ENCODE assay signal across 27 cellular contexts in the genomic region with DNA sequence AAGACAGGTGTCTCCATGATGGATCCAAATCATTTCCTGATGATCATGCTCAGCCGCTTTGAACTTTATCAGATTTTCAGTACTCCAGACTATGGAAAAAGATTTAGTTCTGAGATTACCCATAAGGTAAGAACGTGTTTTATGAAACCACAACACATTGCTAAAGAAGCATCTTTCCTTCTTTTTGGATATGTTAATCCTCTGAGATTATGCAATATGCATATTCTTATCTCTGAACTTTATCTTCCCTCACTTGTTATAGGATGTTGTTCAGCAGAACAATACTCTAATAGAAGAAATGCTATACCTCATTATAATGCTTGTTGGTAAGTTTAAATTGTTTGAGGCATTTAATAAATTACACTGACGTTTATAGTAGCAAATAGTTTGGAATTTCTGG.
"Had no signal": no experiment of that assay in that cellular context is flagged by ENCODE, and none has a peak within 500 bp of the region (broad histone marks: within the 10 kb centered on the region; RNA-seq: fewer than 3 reads in every experiment).

No MANE protein-coding gene starts in this region.

- H3K27ac ChIP-seq: colonic mucosa, esophagus muscularis mucosa, foreskin keratinocyte, gastroesophageal sphincter, heart left ventricle, hepatocyte, neural progenitor cell, parathyroid adenoma, prostate gland, right atrium auricular region, sigmoid colon, thoracic aorta, tibial nerve had no signal

- H2AFZ ChIP-seq: hepatocyte, neural progenitor cell, parathyroid adenoma had no signal

- H3K4me1 ChIP-seq: colonic mucosa, esophagus muscularis mucosa, foreskin keratinocyte, gastroesophageal sphincter, neural progenitor cell, parathyroid adenoma, prostate gland, right atrium auricular region, sigmoid colon, tibial nerve had no signal

- H3K4me3 ChIP-seq: colonic mucosa, esophagus muscularis mucosa, gastroesophageal sphincter, heart left ventricle, hepatocyte, neural progenitor cell, prostate gland, right atrium auricular region, sigmoid colon, thoracic aorta, tibial nerve, upper lobe of left lung had no signal

- H3K4me3 Mint-ChIP-seq: dendritic cell treated with granulocyte-macrophage colony-stimulating factor and Interleukin-4, amounts not matched to agents 40 ng/mL and 50 ng/mL, for 4 days; naive thymus-derived CD4-positive, alpha-beta T cell; nephron; neural progenitor cell; stimulated activated naive B cell treated with anti-CD40 and anti-IgM and Interleukin-4, amounts not matched to agents 10 μg/mL and 1 μg/mL and 100 μg/mL, for 72 hours; stimulated activated naive CD8-positive, alpha-beta T cell treated with anti-CD3 and anti-CD28 coated beads, Interleukin-15, Interleukin-2, amounts not matched to agents 100 ng/mL and 50 ng/mL, for 24 hours had no signal

- H3K27me3 Mint-ChIP-seq: dendritic cell treated with granulocyte-macrophage colony-stimulating factor and Interleukin-4, amounts not matched to agents 40 ng/mL and 50 ng/mL, for 4 days; naive thymus-derived CD4-positive, alpha-beta T cell; stimulated activated naive B cell treated with anti-CD40 and anti-IgM and Interleukin-4, amounts not matched to agents 10 μg/mL and 1 μg/mL and 100 μg/mL, for 72 hours; stimulated activated naive CD8-positive, alpha-beta T cell treated with anti-CD3 and anti-CD28 coated beads, Interleukin-15, Interleukin-2, amounts not matched to agents 100 ng/mL and 50 ng/mL, for 24 hours had no signal

- H3K9me3 ChIP-seq: colonic mucosa, esophagus muscularis mucosa, gastroesophageal sphincter, heart left ventricle, prostate gland, right atrium auricular region, sigmoid colon, thoracic aorta, tibial nerve, upper lobe of left lung had no signal

- H3K27me3 ChIP-seq: colonic mucosa, esophagus muscularis mucosa, foreskin keratinocyte, gastroesophageal sphincter, heart left ventricle, hepatocyte, neural progenitor cell, right atrium auricular region, sigmoid colon, tibial nerve, upper lobe of left lung had no signal

- H3K27ac Mint-ChIP-seq: dendritic cell treated with granulocyte-macrophage colony-stimulating factor and Interleukin-4, amounts not matched to agents 40 ng/mL and 50 ng/mL, for 4 days; nephron; neural progenitor cell; stimulated activated naive B cell treated with anti-CD40 and anti-IgM and Interleukin-4, amounts not matched to agents 10 μg/mL and 1 μg/mL and 100 μg/mL, for 72 hours; stimulated activated naive CD8-positive, alpha-beta T cell treated with anti-CD3 and anti-CD28 coated beads, Interleukin-15, Interleukin-2, amounts not matched to agents 100 ng/mL and 50 ng/mL, for 24 hours had no signal

- DNase-seq: colonic mucosa; effector CD8-positive, alpha-beta T cell; foreskin keratinocyte; heart left ventricle; kidney; mesendoderm; midbrain; naive thymus-derived CD4-positive, alpha-beta T cell; sigmoid colon; stimulated activated CD4-positive, alpha-beta T cell treated with anti-CD3 and anti-CD28 coated beads, Interleukin-4, amount 100 ng/mL, for 4 hours; stimulated activated naive B cell treated with anti-CD40 and anti-IgM and Interleukin-4, amounts not matched to agents 10 μg/mL and 1 μg/mL and 100 μg/mL, for 72 hours; upper lobe of left lung had no signal

- H3K9ac ChIP-seq: neural progenitor cell, parathyroid adenoma had no signal

- H3K79me2 ChIP-seq: hepatocyte, parathyroid adenoma had no signal

- H3K9me3 Mint-ChIP-seq: dendritic cell treated with granulocyte-macrophage colony-stimulating factor and Interleukin-4, amounts not matched to agents 40 ng/mL and 50 ng/mL, for 4 days; naive thymus-derived CD4-positive, alpha-beta T cell; nephron; neural progenitor cell; stimulated activated naive B cell treated with anti-CD40 and anti-IgM and Interleukin-4, amounts not matched to agents 10 μg/mL and 1 μg/mL and 100 μg/mL, for 72 hours; stimulated activated naive CD8-positive, alpha-beta T cell treated with anti-CD3 and anti-CD28 coated beads, Interleukin-15, Interleukin-2, amounts not matched to agents 100 ng/mL and 50 ng/mL, for 24 hours had no signal

- H3K4me2 ChIP-seq: hepatocyte, neural progenitor cell had no signal

- FAIRE-seq: endothelial cell of umbilical vein, kidney, urothelium cell line had no signal

- H3K4me1 Mint-ChIP-seq: naive thymus-derived CD4-positive, alpha-beta T cell; nephron; neural progenitor cell; stimulated activated naive B cell treated with anti-CD40 and anti-IgM and Interleukin-4, amounts not matched to agents 10 μg/mL and 1 μg/mL and 100 μg/mL, for 72 hours had no signal

- ATAC-seq: foreskin keratinocyte; gastroesophageal sphincter; heart left ventricle; left lobe of liver; naive thymus-derived CD4-positive, alpha-beta T cell; stimulated activated naive B cell treated with anti-CD40 and anti-IgM and Interleukin-4, amounts not matched to agents 10 μg/mL and 1 μg/mL and 100 μg/mL, for 72 hours had no signal
